ENCODE assay signal across 27 cellular contexts in genomic region chr3:138259126-138259525, GRCh38.
DNase-seq lines count a peak whose midpoint lies in the region.
"Had no signal": no experiment of that assay in that cellular context is flagged by ENCODE, and none has a peak within 500 bp of the region (broad histone marks: within the 10 kb centered on the region; RNA-seq: fewer than 3 reads in every experiment).

No MANE protein-coding gene starts in this region.

- peaks cover 1% of the 10 kb centered on the region for H3K9me3 ChIP-seq in trophoblast cell (ENCODE audit: insufficient read depth, low read depth, low read length)
- H3K9me3 ChIP-seq: A549; BE2C; BLaER1; BLaER1 treated with 17β-estradiol and CSF1 and Interleukin-3, amounts not matched to agents 10 nM and 100 nM; Caco-2 had no signal

- H3K79me1 ChIP-seq in trophoblast cell (ENCODE audit: low read length) = no peaks in the 10 kb centered on the region

- no peak overlapping the region for H2AFZ ChIP-seq in trophoblast cell (ENCODE audit: insufficient read depth, low read length, poor library complexity)

- H3K27ac ChIP-seq in trophoblast cell (ENCODE audit: low read depth, low read length) = no peak overlapping the region
- H3K27ac ChIP-seq: 22Rv1; A549; BLaER1; BLaER1 treated with 17β-estradiol and CSF1 and Interleukin-3, amounts not matched to agents 10 nM and 100 nM; C4-2B had no signal

- H3K23ac ChIP-seq in trophoblast cell (ENCODE audit: low read length) = no peak overlapping the region

- H2BK5ac ChIP-seq in trophoblast cell (ENCODE audit: low read depth, low read length, poor library complexity) = no peak overlapping the region

- DNase-seq in trophoblast cell = peak; percentile 83 to 95
- no peak for DNase-seq in NCI-H128 (lab: John Stamatoyannopoulos, UW; ENCODE audit: unreplicated experiment)
- DNase-seq: 8988T; ACHN; AML-193; BE2C; C1 segment of cervical spinal cord; Caco-2; Calu3; CD4-positive, alpha-beta memory T cell; CD4-positive, alpha-beta T cell; CD4-positive, CD25-positive, alpha-beta regulatory T cell; CD8-positive, alpha-beta memory T cell; CD8-positive, alpha-beta T cell; COR-L47; DMS 273 treated with DMSO at 0.1 percent for 48 hours; DMS153; DMS53; DMS79; DMS79 treated with DMSO at 0.1 percent for 48 hours; DND-41; EL had no signal

- no peaks in the 10 kb centered on the region for H3K4me1 ChIP-seq in trophoblast cell (ENCODE audit: control insufficient read depth in 1 of 2, insufficient read depth in 2 of 2, low read length in 2 of 2)
- H3K4me1 ChIP-seq: BE2C; BLaER1; BLaER1 treated with 17β-estradiol and CSF1 and Interleukin-3, amounts not matched to agents 10 nM and 100 nM had no signal

- peaks cover 0 to 2% of the 10 kb centered on the region in 2 experiments for H3K36me3 ChIP-seq in trophoblast cell (ENCODE audit: control insufficient read depth in 1 of 2, insufficient read depth in 2 of 2, low read length in 2 of 2)

- H2AK5ac ChIP-seq in trophoblast cell (ENCODE audit: low read length) = no peak overlapping the region

- H4K91ac ChIP-seq in trophoblast cell (ENCODE audit: low read depth, low read length) = no peak overlapping the region

- no peak overlapping the region for H4K12ac ChIP-seq in trophoblast cell (ENCODE audit: low read depth, low read length)

- H2BK120ac ChIP-seq in trophoblast cell (ENCODE audit: insufficient read depth, low read length, poor library complexity) = no peak overlapping the region

- no peak overlapping the region for H2BK12ac ChIP-seq in trophoblast cell (ENCODE audit: low read length)

- H3K4ac ChIP-seq in trophoblast cell (ENCODE audit: low read depth, low read length) = no peak overlapping the region

- H3K18ac ChIP-seq in trophoblast cell (ENCODE audit: low read length) = no peak overlapping the region

- H3K9ac ChIP-seq in trophoblast cell (ENCODE audit: low read length) = peak overlapping the region; percentile 28
- H3K9ac ChIP-seq: BLaER1; BLaER1 treated with 17β-estradiol and CSF1 and Interleukin-3, amounts not matched to agents 10 nM and 100 nM had no signal

- no CpG with 5 or more reads among the region's 4 CpGs for WGBS in trophoblast cell (ENCODE audit: extremely low coverage, insufficient coverage, insufficient read length)

- H3K27me3 ChIP-seq in trophoblast cell (ENCODE audit: insufficient read depth, low read length) = no peaks in the 10 kb centered on the region
- H3K27me3 ChIP-seq: BE2C; BLaER1; BLaER1 treated with 17β-estradiol and CSF1 and Interleukin-3, amounts not matched to agents 10 nM and 100 nM had no signal

- H3K79me2 ChIP-seq in trophoblast cell (ENCODE audit: control insufficient read depth, insufficient read depth, low read length, poor library complexity) = no peaks in the 10 kb centered on the region

- no peak overlapping the region for H3K4me3 ChIP-seq in trophoblast cell (ENCODE audit: low read depth, low read length)
- H3K4me3 ChIP-seq: A549; BLaER1; BLaER1 treated with 17β-estradiol and CSF1 and Interleukin-3, amounts not matched to agents 10 nM and 100 nM had no signal

- H3K14ac ChIP-seq in trophoblast cell (ENCODE audit: low read length) = no peak overlapping the region

- H3K4me2 ChIP-seq in trophoblast cell (ENCODE audit: low read length) = no peak overlapping the region
- H3K4me2 ChIP-seq: A549; BLaER1; BLaER1 treated with 17β-estradiol and CSF1 and Interleukin-3, amounts not matched to agents 10 nM and 100 nM had no signal

- H4K8ac ChIP-seq in trophoblast cell (ENCODE audit: low read depth, low read length) = no peak overlapping the region
